ENCODE assay signal across 23 cellular contexts in the genomic region with DNA sequence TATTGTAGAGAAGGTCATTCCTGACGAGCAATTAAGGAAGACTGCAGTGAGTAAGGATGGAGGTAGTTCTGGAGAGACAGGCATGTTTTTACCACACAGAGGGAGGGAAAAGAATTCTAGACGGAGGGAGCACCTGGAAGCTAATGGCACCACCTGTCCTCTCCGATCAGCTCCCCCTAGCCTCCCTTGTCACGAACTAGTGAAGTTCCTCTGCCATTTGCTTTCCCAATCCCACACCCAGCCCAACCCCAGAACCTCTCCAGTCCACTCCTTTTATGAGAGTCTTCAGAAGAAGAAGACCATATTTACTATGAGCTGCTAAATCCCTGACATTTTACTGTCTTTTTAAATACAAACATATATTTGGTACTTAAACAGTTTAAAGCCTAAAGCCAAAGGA.
"Had no signal": no experiment of that assay in that cellular context is flagged by ENCODE, and none has a peak within 500 bp of the region (broad histone marks: within the 10 kb centered on the region; RNA-seq: fewer than 3 reads in every experiment).

No MANE protein-coding gene starts in this region.

- H3K36me3 Mint-ChIP-seq: activated naive CD4-positive, alpha-beta T cell treated with anti-CD3 and anti-CD28 coated beads, Interleukin-2, amount 50 U/mL, for 72 hours; brain; stimulated activated naive B cell treated with anti-CD40 and anti-IgM and Interleukin-4, amounts not matched to agents 10 μg/mL and 1 μg/mL and 100 μg/mL, for 72 hours had no signal

- H3K27me3 ChIP-seq: gastrocnemius medialis, testis, upper lobe of left lung had no signal

- H3K4me3 Mint-ChIP-seq: activated CD8-positive, alpha-beta T cell treated with anti-CD3 and anti-CD28 coated beads, Interleukin-2, amount 10 ng/mL, durations not matched to agents 7 days and 5 days; brain; neural crest cell; stimulated activated naive B cell treated with anti-CD40 and anti-IgM and Interleukin-4, amounts not matched to agents 10 μg/mL and 1 μg/mL and 100 μg/mL, for 72 hours had no signal

- H3K9me3 Mint-ChIP-seq: activated naive CD4-positive, alpha-beta T cell treated with anti-CD3 and anti-CD28 coated beads, Interleukin-2, amount 50 U/mL, for 72 hours; neural crest cell; stimulated activated naive B cell treated with anti-CD40 and anti-IgM and Interleukin-4, amounts not matched to agents 10 μg/mL and 1 μg/mL and 100 μg/mL, for 72 hours had no signal

- H3K27ac ChIP-seq: gastrocnemius medialis, testis, upper lobe of left lung had no signal

- H3K4me3 ChIP-seq: gastrocnemius medialis, mucosa of descending colon, testis, upper lobe of left lung had no signal

- H3K9me3 ChIP-seq: gastrocnemius medialis, mucosa of descending colon, testis, upper lobe of left lung had no signal

- H3K36me3 ChIP-seq: gastrocnemius medialis, upper lobe of left lung had no signal

- H3K4me1 Mint-ChIP-seq: stimulated activated naive B cell treated with anti-CD40 and anti-IgM and Interleukin-4, amounts not matched to agents 10 μg/mL and 1 μg/mL and 100 μg/mL, for 72 hours had no signal

- H3K27me3 Mint-ChIP-seq: brain had no signal

- H3K27ac Mint-ChIP-seq: activated CD8-positive, alpha-beta T cell treated with anti-CD3 and anti-CD28 coated beads, Interleukin-2, amount 10 ng/mL, durations not matched to agents 7 days and 5 days; activated naive CD4-positive, alpha-beta T cell treated with anti-CD3 and anti-CD28 coated beads, Interleukin-2, amount 50 U/mL, for 72 hours; stimulated activated naive B cell treated with anti-CD40 and anti-IgM and Interleukin-4, amounts not matched to agents 10 μg/mL and 1 μg/mL and 100 μg/mL, for 72 hours had no signal

- DNase-seq: activated CD4-positive, alpha-beta T cell treated with anti-CD3 and anti-CD28 coated beads for 1 hour; activated CD4-positive, alpha-beta T cell treated with anti-CD3 and anti-CD28 coated beads, Interleukin-2, amount 50 U/mL, for 1 hour; activated CD8-positive, alpha-beta T cell treated with anti-CD3 and anti-CD28 coated beads, Interleukin-2, amount 10 ng/mL, durations not matched to agents 7 days and 5 days; activated gamma-delta T cell treated with Interleukin-2 at 50 U/mL for 16 hours; aorta; caudate nucleus; dermis blood vessel endothelial cell; effector memory CD4-positive, alpha-beta T cell; gastrocnemius medialis; left ventricle myocardium superior; mammary epithelial cell; mucosa of descending colon; occipital lobe; posterior cingulate gyrus; small intestine; stimulated activated CD4-positive, alpha-beta T cell treated with anti-CD3 and anti-CD28 coated beads, Interleukin-15, amount 100 ng/mL, for 24 hours; stimulated activated naive B cell treated with anti-CD40 and anti-IgM and Interleukin-4, amounts not matched to agents 10 μg/mL and 1 μg/mL and 100 μg/mL, for 72 hours; T-helper 1 cell; testis; upper lobe of left lung had no signal
